In genomic region chr17:43780135-43780534, GRCh38 we compare ENCODE assay signal across 8 cellular contexts. TPM values are rescaled to one million over a fixed set of nuclear protein-coding genes. Genes with fewer than 3 reads are reported as not detected.
A peak's percentile ranks its signal among the peaks of the same experiment; 100 is the strongest.
DNase-seq lines count a peak whose midpoint lies in the region; ATAC-seq, FAIRE-seq and TF ChIP-seq lines count a peak whose summit lies in the region.

Gene CFAP97D1, plus strand, starts transcription at chr17:43780435. Its CDS starts 28 bp downstream, at chr17:43780463.

- no peak for FAIRE-seq in K562 (lab: Jason Lieb, UNC)

- H2AFZ ChIP-seq in K562 (ENCODE audit: low read depth, low read length) = peak within 1 kb of the TSS; percentile 95

- no peaks in the 10 kb centered on the region for H4K20me1 ChIP-seq in K562 (replicated peaks; ENCODE audit: control insufficient read depth, insufficient read depth, low read length)

- BruUV-seq in K562 (replicated peaks; lab: Mats Ljungman, UMichigan) = no TSS peak

- H3K27ac ChIP-seq in K562 (ENCODE audit: extremely low read depth, low read depth, low read length) (no peak within 1 kb of the TSS), right lobe of liver (peak within 1 kb of the TSS in 2 of 3 donors; percentile 100), thymus (ENCODE audit: low read depth) (peak within 1 kb of the TSS; percentile 80)

- CTCF ChIA-PET in activated CD8-positive, alpha-beta memory T cell treated with anti-CD3 and anti-CD28 coated beads, Interleukin-2, amount 10 ng/mL, durations not matched to agents 7 days and 5 days (lab: Charles Lee) = interaction anchor here (1.8 kb wide), 1 partner anchor 13 kb away, joined by 7 read pairs; no protein-coding TSS in a partner anchor
- CTCF ChIA-PET in K562 (lab: Yijun Ruan, JAX; ENCODE audit: low intra/inter-chr PET ratio) = interaction anchor here (1.3 kb wide), 1 partner anchor 66 kb away, joined by 5 read pairs; no protein-coding TSS in a partner anchor

- no peaks in the 10 kb centered on the region for H3K9me1 ChIP-seq in K562 (ENCODE audit: control insufficient read depth, insufficient read depth, low read length)

- no peaks in the 10 kb centered on the region for H3K79me2 ChIP-seq in K562 (ENCODE audit: control insufficient read depth, insufficient read depth, low read length)

- peaks cover 59% of the 10 kb centered on the region for H3K27me3 Mint-ChIP-seq in activated CD8-positive, alpha-beta memory T cell treated with anti-CD3 and anti-CD28 coated beads, Interleukin-2, amount 10 ng/mL, durations not matched to agents 7 days and 5 days

- peaks cover 13% of the 10 kb centered on the region for H3K4me1 Mint-ChIP-seq in activated CD8-positive, alpha-beta memory T cell treated with anti-CD3 and anti-CD28 coated beads, Interleukin-2, amount 10 ng/mL, durations not matched to agents 7 days and 5 days

- H3K36me3 ChIP-seq in K562 (ENCODE audit: control insufficient read depth, insufficient read depth, low read length) = peaks cover 6% of the 10 kb centered on the region; the same call in 1 of the 3 replicates
- peaks cover 0 to 4% (median 0%) of the 10 kb centered on the region in 4 donors for H3K36me3 ChIP-seq in right lobe of liver
- no peaks in the 10 kb centered on the region for H3K36me3 ChIP-seq in thymus (ENCODE audit: control insufficient read depth, insufficient read depth)

- POLR2A ChIA-PET in K562 (lab: Yijun Ruan, JAX) = interaction anchor here (0.9 kb wide), 1 partner anchor 37 kb away, joined by 3 read pairs; no protein-coding TSS in a partner anchor

- TF ChIP-seq CTCF in K562 (IDR thresholded peaks at IDR 0.05 in 2 of 3, conservative IDR thresholded peaks at IDR 0.05 in 1 of 3; ENCODE audit: insufficient read depth in 2 of 3, low read depth in 1 of 3, low read length in 3 of 3) (no peak), right lobe of liver (IDR thresholded peaks at IDR 0.05) (no peak)

- no peak for TF ChIP-seq RAD21 in K562 (CRISPR knock-in tag; conservative IDR thresholded peaks at IDR 0.05 in 1 of 2, IDR thresholded peaks at IDR 0.05 in 1 of 2)

- H3K4me1 ChIP-seq in K562 (replicated peaks in 1 of 2; ENCODE audit: control insufficient read depth in 2 of 2, insufficient read depth in 2 of 2, low read length in 2 of 2) (peaks cover 7 to 20% of the 10 kb centered on the region in 2 experiments; a peak in 4 of 5 replicates), right lobe of liver (peaks cover 0 to 38% (median 13%) of the 10 kb centered on the region in 4 donors), thymus (ENCODE audit: control insufficient read depth, insufficient read depth, low read length) (no peaks in the 10 kb centered on the region)

- H3K4me2 ChIP-seq in K562 (ENCODE audit: insufficient read depth, low read length) = peak within 1 kb of the TSS; percentile 84

- in situ Hi-C loops in K562 (cut with MboI) = no loop called here

- H3K27me3 ChIP-seq in K562 (ENCODE audit: control insufficient read depth in 2 of 2, insufficient read depth in 2 of 2, low read length in 2 of 2) = peaks cover 31 to 45% of the 10 kb centered on the region in 2 experiments
- no peaks in the 10 kb centered on the region for H3K27me3 ChIP-seq in right lobe of liver
- H3K27me3 ChIP-seq in thymus (ENCODE audit: control insufficient read depth, insufficient read depth) = peaks cover 20% of the 10 kb centered on the region

- TF ChIP-seq POLR2A in K562 (conservative IDR thresholded peaks at IDR 0.05) (no peak), right lobe of liver (IDR thresholded peaks at IDR 0.05) (no peak)

- peak within 1 kb of the TSS; percentile 80 for H3K4me3 Mint-ChIP-seq in activated CD8-positive, alpha-beta memory T cell treated with anti-CD3 and anti-CD28 coated beads, Interleukin-2, amount 10 ng/mL, durations not matched to agents 7 days and 5 days

- H3K36me3 Mint-ChIP-seq in activated CD8-positive, alpha-beta memory T cell treated with anti-CD3 and anti-CD28 coated beads, Interleukin-2, amount 10 ng/mL, durations not matched to agents 7 days and 5 days = no peaks in the 10 kb centered on the region

- ATAC-seq in activated CD8-positive, alpha-beta memory T cell treated with anti-CD3 and anti-CD28 coated beads, Interleukin-2, amount 10 ng/mL, durations not matched to agents 7 days and 5 days = no peak
- ATAC-seq in K562 (no peak), right lobe of liver (no peak), GM18909 (IDR thresholded peaks at IDR 0.05; ENCODE audit: poor library complexity, unreplicated experiment) (no peak), left lobe of liver (no peak)

- DNase-seq in activated CD8-positive, alpha-beta memory T cell treated with anti-CD3 and anti-CD28 coated beads, Interleukin-2, amount 10 ng/mL, durations not matched to agents 7 days and 5 days = no peak
- no peak for DNase-seq in activated CD8-positive, alpha-beta memory T cell treated with anti-CD3 and anti-CD28 coated beads, Interleukin-2, amount 50 U/mL, for 48 hours
- DNase-seq in K562 (ENCODE audit: extremely low read depth in 1 of 4, low spot score in 3 of 4) = no peak
- no peak for DNase-seq in right lobe of liver
- no peak for DNase-seq in HCEC 1CT
- DNase-seq in left lobe of liver (ENCODE audit: low spot score) = no peak

- H3K9ac ChIP-seq in K562 (ENCODE audit: insufficient read depth in 1 of 2, low read depth in 2 of 2, low read length in 2 of 2) = peak within 1 kb of the TSS; percentile 54 to 95; a peak in 3 of 4 replicates

- H3K4me3 ChIP-seq in K562 = peak within 1 kb of the TSS; percentile 73
- peak within 1 kb of the TSS; percentile 95 to 99 (median 98) for H3K4me3 ChIP-seq in right lobe of liver
- peak within 1 kb of the TSS; percentile 87 for H3K4me3 ChIP-seq in thymus (ENCODE audit: low read length)

- intact Hi-C loops in K562 (cut with micrococcal nuclease) (no loop called here), right lobe of liver (cut with DNase I) (loop anchor here in 1 of 2 donors (10.0 kb wide), 1 partner anchor 65 kb away; the partner anchor contains the start of gene CD300LG)

- H3K27ac Mint-ChIP-seq in activated CD8-positive, alpha-beta memory T cell treated with anti-CD3 and anti-CD28 coated beads, Interleukin-2, amount 10 ng/mL, durations not matched to agents 7 days and 5 days = no peak within 1 kb of the TSS

- no peaks in the 10 kb centered on the region for H3K9me3 Mint-ChIP-seq in activated CD8-positive, alpha-beta memory T cell treated with anti-CD3 and anti-CD28 coated beads, Interleukin-2, amount 10 ng/mL, durations not matched to agents 7 days and 5 days (ENCODE audit: low read depth)

- H3K9me3 ChIP-seq in K562 (replicated peaks; ENCODE audit: control insufficient read depth, insufficient read depth, low read depth, low read length) (no peaks in the 10 kb centered on the region), right lobe of liver (no peaks in the 10 kb centered on the region), thymus (ENCODE audit: control insufficient read depth) (no peaks in the 10 kb centered on the region)

- TF ChIP-seq EP300 in K562 (IDR thresholded peaks at IDR 0.05; ENCODE audit: low read length) = no peak

- WGBS in K562 (ENCODE audit: insufficient coverage, low coverage, missing lambda C conversion rate) = 7% methylated on average over 7 of the region's 7 CpGs
- WGBS in right lobe of liver (ENCODE audit: insufficient coverage, low coverage, low lambda C conversion rate, missing lambda C conversion rate) = 56% methylated on average over 7 of the region's 7 CpGs
- WGBS in thymus = 45% methylated on average over 7 of the region's 7 CpGs

TF ChIP-seq in K562, 482 proteins besides CTCF, POLR2A, EP300 and RAD21:
- TF ChIP-seq ZNF140 (CRISPR knock-in tag; IDR thresholded peaks at IDR 0.05) = no peak
- TF ChIP-seq E2F3 (CRISPR knock-in tag; IDR thresholded peaks at IDR 0.05) = no peak
- TF ChIP-seq ZNF316 (IDR thresholded peaks at IDR 0.05) = no peak
- no peak for TF ChIP-seq MAFK (IDR thresholded peaks at IDR 0.05; ENCODE audit: low read length)
- TF ChIP-seq ZNF41 (CRISPR knock-in tag; conservative IDR thresholded peaks at IDR 0.05) = no peak
- no peak for TF ChIP-seq GTF2A2 (tag; IDR thresholded peaks at IDR 0.05)

RNA-seq across cellular contexts. Expression of gene CFAP97D1, which starts in this region (rescaled TPM):
- total RNA-seq in activated CD8-positive, alpha-beta memory T cell treated with anti-CD3 and anti-CD28 coated beads, Interleukin-2, amount 10 ng/mL, durations not matched to agents 7 days and 5 days = not detected
- 0.07 TPM in 1 of 2 replicates, not detected in the other for total RNA-seq in K562 (2011; cell fraction: chromatin; rRNA removed; ENCODE audit: low replicate concordance)
- not detected in 2 replicates for total RNA-seq in K562 (2011; cell fraction: nucleolus; rRNA removed)
- total RNA-seq in K562 (2011; cell fraction: nucleoplasm; rRNA removed) = not detected in 2 replicates
- total RNA-seq in K562 (2014; rRNA removed) (not detected in 2 replicates), K562 (2014; rRNA removed; fragmentation: Illumina TruSeq; extraction: Trizol) (not detected in 2 replicates), K562 (2015; rRNA removed; fragmentation: Illumina TruSeq; extraction: Trizol) (not detected in 2 replicates), K562 (2021) (not detected in 2 replicates), right lobe of liver (not detected), left lobe of liver (not detected)
- polyA plus RNA-seq in K562 (2011; rRNA removed) (not detected in 2 replicates), K562 (2014; fragmentation: Illumina TruSeq; extraction: Trizol) (not detected in 2 replicates), K562 (2014; fragmentation: Nextera tagmentation; extraction: Ambion mirVana) (not detected), K562 (2014; rRNA removed) (not detected in 2 replicates), thymus (0.11 TPM)
- not detected in 2 replicates for polyA plus RNA-seq in K562 (2011; cell fraction: cytosol; rRNA removed)
- not detected in 2 replicates for polyA plus RNA-seq in K562 (2011; cell fraction: nucleus; rRNA removed)
- 0.01 TPM in 1 of 2 replicates, not detected in the other for polyA plus RNA-seq in K562 (2012)
- polyA minus RNA-seq in K562 (2011; rRNA and poly(A)+ RNA removed) = 0.04 TPM in 1 of 2 replicates, not detected in the other
- polyA minus RNA-seq in K562 (2011; cell fraction: cytosol; rRNA and poly(A)+ RNA removed) = not detected in 2 replicates
- polyA minus RNA-seq in K562 (2011; cell fraction: nucleus; rRNA and poly(A)+ RNA removed) = not detected in 2 replicates
